In genomic region chr15:67405208-67406191, GRCh38 we compare ENCODE assay signal across 14 cellular contexts.
DNase-seq lines count a peak whose midpoint lies in the region; ATAC-seq and TF ChIP-seq lines count a peak whose summit lies in the region.
"Had no signal": no experiment of that assay in that cellular context is flagged by ENCODE, and none has a peak within 500 bp of the region (broad histone marks: within the 10 kb centered on the region; RNA-seq: fewer than 3 reads in every experiment).

No MANE protein-coding gene starts in this region.

- in situ Hi-C loops in SK-MEL-5 (cut with HindIII; ENCODE audit: low pct_unique_long_range_greater_than_20kb, low sequenced_read_pairs) = no loop called here

- H3K4me1 ChIP-seq in smooth muscle cell (ENCODE audit: low read depth) = peaks cover 38% of the 10 kb centered on the region
- H3K4me1 ChIP-seq: transverse colon had no signal

- no peaks in the 10 kb centered on the region for H4K20me1 ChIP-seq in smooth muscle cell (ENCODE audit: low read depth)

- H3F3A ChIP-seq in smooth muscle cell (ENCODE audit: low read depth) = no peaks in the 10 kb centered on the region

- no peaks in the 10 kb centered on the region for H3K36me3 ChIP-seq in smooth muscle cell (ENCODE audit: low read depth)
- H3K36me3 ChIP-seq: transverse colon had no signal

- no peak overlapping the region for H3K4me3 ChIP-seq in fibroblast of pulmonary artery (replicated peaks; ENCODE audit: low read depth, low read length)
- no peak overlapping the region for H3K4me3 ChIP-seq in smooth muscle cell
- H3K4me3 ChIP-seq: transverse colon had no signal

- 47% methylated on average over 4 of the region's 4 CpGs for WGBS in smooth muscle cell (ENCODE audit: low lambda C conversion rate)

- DNase-seq in DMS 273 (lab: John Stamatoyannopoulos, UW; ENCODE audit: unreplicated experiment) (peak; percentile 11), DMS 273 treated with DMSO at 0.1 percent for 48 hours (lab: John Stamatoyannopoulos, UW) (no peak), SK-MEL-5 (ENCODE audit: low read depth, low spot score) (peak; percentile 5), fibroblast of pulmonary artery (ENCODE audit: low read depth) (peak; percentile 68), smooth muscle cell (lab: John Stamatoyannopoulos, UW; ENCODE audit: unreplicated experiment) (no peak), midbrain (lab: John Stamatoyannopoulos, UW) (no peak), AML-193 (lab: John Stamatoyannopoulos, UW) (no peak)
- DNase-seq: activated effector memory CD4-positive, alpha-beta T cell treated with Interleukin-2 at 50 U/mL for 16 hours; DMS79; kidney; NCI-H2107; transverse colon had no signal

- H3K4me2 ChIP-seq in smooth muscle cell = peak overlapping the region; percentile 63

- TF ChIP-seq CTCF in fibroblast of pulmonary artery (IDR thresholded peaks at IDR 0.05; ENCODE audit: low read length, missing control alignments) (no peak), smooth muscle cell (IDR thresholded peaks at IDR 0.05; ENCODE audit: borderline replicate concordance, insufficient read depth, poor library complexity, severe bottlenecking) (no peak)

- no peak overlapping the region for H3K27ac ChIP-seq in smooth muscle cell (ENCODE audit: low read depth)
- H3K27ac ChIP-seq: 22Rv1, transverse colon had no signal

- H3K9me3 ChIP-seq in smooth muscle cell (replicated peaks; ENCODE audit: low read depth) = no peaks in the 10 kb centered on the region
- H3K9me3 ChIP-seq: transverse colon had no signal

- no peak overlapping the region for H3K9ac ChIP-seq in smooth muscle cell (ENCODE audit: low read depth)

- no peaks in the 10 kb centered on the region for H3K27me3 ChIP-seq in smooth muscle cell (ENCODE audit: low read depth)
- H3K27me3 ChIP-seq: transverse colon had no signal

- no peak overlapping the region for H2AFZ ChIP-seq in smooth muscle cell (ENCODE audit: low read depth)

- H3K79me2 ChIP-seq in smooth muscle cell (ENCODE audit: low read depth) = no peaks in the 10 kb centered on the region

- no peak for ATAC-seq in GM18498 (IDR thresholded peaks at IDR 0.05; ENCODE audit: unreplicated experiment)

Comparison
In these comparisons a context has a peak if more than half of its experiments do, and no peak if none do; other contexts are left out.
1. DNase-seq: peak in DMS 273 (single experiment), SK-MEL-5 (single experiment) and fibroblast of pulmonary artery (single experiment); none in DMS 273 treated with DMSO at 0.1 percent for 48 hours (single experiment), smooth muscle cell (single experiment), midbrain (single experiment) and AML-193 (0 of 2).